In genomic region chr14:21558703-21559063, GRCh38 we compare ENCODE assay signal across 19 cellular contexts. TPM values are rescaled to one million over a fixed set of nuclear protein-coding genes. Genes with fewer than 3 reads are reported as not detected.
"Had no signal": no experiment of that assay in that cellular context is flagged by ENCODE, and none has a peak within 500 bp of the region (broad histone marks: within the 10 kb centered on the region; RNA-seq: fewer than 3 reads in every experiment).

No MANE protein-coding gene starts in this region.

- H3K27me3 ChIP-seq: testis had no signal

- H3K27ac ChIP-seq: psoas muscle had no signal

- H3K9me3 Mint-ChIP-seq: activated CD4-positive, alpha-beta memory T cell treated with anti-CD3 and anti-CD28 coated beads, Interleukin-2, amount 10 ng/mL, durations not matched to agents 7 days and 5 days; activated naive CD8-positive, alpha-beta T cell treated with anti-CD3 and anti-CD28 coated beads, Interleukin-2, amount 50 U/mL, for 24 hours; central memory CD8-positive, alpha-beta T cell; effector memory CD8-positive, alpha-beta T cell; immature natural killer cell; stimulated activated naive CD8-positive, alpha-beta T cell treated with anti-CD3 and anti-CD28 coated beads, Interleukin-15, amount 100 ng/mL, for 72 hours; T-helper 2 cell treated with Interferon-gamma antibody and Interleukin-4, amounts not matched to agents 5 μg/mL and 100 μg/mL, for 36 hours had no signal

- DNase-seq: activated CD4-positive, alpha-beta memory T cell treated with anti-CD3 and anti-CD28 coated beads, Interleukin-2, amount 10 ng/mL, durations not matched to agents 7 days and 5 days; activated CD4-positive, alpha-beta T cell treated with anti-CD3 and anti-CD28 coated beads for 1 hour; activated naive CD4-positive, alpha-beta T cell; activated naive CD8-positive, alpha-beta T cell treated with anti-CD3 and anti-CD28 coated beads, Interleukin-2, amount 50 U/mL, for 24 hours; effector memory CD8-positive, alpha-beta T cell; hypothalamus; immature natural killer cell; lower lobe of right lung; midbrain; occipital lobe; stimulated activated CD4-positive, alpha-beta T cell treated with anti-CD3 and anti-CD28 coated beads, Interleukin-2, amount 100 ng/mL, for 48 hours; stimulated activated naive CD8-positive, alpha-beta T cell treated with anti-CD3 and anti-CD28 coated beads, Interleukin-15, amount 100 ng/mL, for 72 hours; testis had no signal

- H3K36me3 ChIP-seq: lower lobe of right lung had no signal

- H3K27ac Mint-ChIP-seq: activated CD4-positive, alpha-beta memory T cell treated with anti-CD3 and anti-CD28 coated beads, Interleukin-2, amount 10 ng/mL, durations not matched to agents 7 days and 5 days; activated naive CD8-positive, alpha-beta T cell treated with anti-CD3 and anti-CD28 coated beads, Interleukin-2, amount 50 U/mL, for 24 hours; effector memory CD8-positive, alpha-beta T cell; immature natural killer cell; T-helper 2 cell treated with Interferon-gamma antibody and Interleukin-4, amounts not matched to agents 5 μg/mL and 100 μg/mL, for 36 hours had no signal

- H3K27me3 Mint-ChIP-seq: activated CD4-positive, alpha-beta memory T cell treated with anti-CD3 and anti-CD28 coated beads, Interleukin-2, amount 10 ng/mL, durations not matched to agents 7 days and 5 days; activated naive CD8-positive, alpha-beta T cell treated with anti-CD3 and anti-CD28 coated beads, Interleukin-2, amount 50 U/mL, for 24 hours; central memory CD8-positive, alpha-beta T cell; effector memory CD8-positive, alpha-beta T cell; stimulated activated naive CD8-positive, alpha-beta T cell treated with anti-CD3 and anti-CD28 coated beads, Interleukin-15, amount 100 ng/mL, for 72 hours had no signal

- H3K9me3 ChIP-seq: lower lobe of right lung, psoas muscle, testis had no signal

- H3K4me3 Mint-ChIP-seq: activated CD4-positive, alpha-beta memory T cell treated with anti-CD3 and anti-CD28 coated beads, Interleukin-2, amount 10 ng/mL, durations not matched to agents 7 days and 5 days; activated naive CD8-positive, alpha-beta T cell treated with anti-CD3 and anti-CD28 coated beads, Interleukin-2, amount 50 U/mL, for 24 hours; central memory CD8-positive, alpha-beta T cell; effector memory CD8-positive, alpha-beta T cell; immature natural killer cell; stimulated activated naive CD8-positive, alpha-beta T cell treated with anti-CD3 and anti-CD28 coated beads, Interleukin-15, amount 100 ng/mL, for 72 hours; T-helper 2 cell treated with Interferon-gamma antibody and Interleukin-4, amounts not matched to agents 5 μg/mL and 100 μg/mL, for 36 hours had no signal

- H3K4me1 ChIP-seq: lower lobe of right lung, psoas muscle had no signal

- H3K36me3 Mint-ChIP-seq: immature natural killer cell had no signal

RNA-seq across cellular contexts. Expression of gene OR10G3, which starts 21.2 kb away (rescaled TPM):
- total RNA-seq: activated CD4-positive, alpha-beta memory T cell treated with anti-CD3 and anti-CD28 coated beads, Interleukin-2, amount 10 ng/mL, durations not matched to agents 7 days and 5 days; epithelial cell of proximal tubule; glomerular endothelial cell; lower lobe of right lung; occipital lobe; psoas muscle; testis; urinary bladder had no signal
- polyA plus RNA-seq: immature natural killer cell, psoas muscle, urinary bladder had no signal
